10 cellular contexts compared by ENCODE assay signal in the genomic region with DNA sequence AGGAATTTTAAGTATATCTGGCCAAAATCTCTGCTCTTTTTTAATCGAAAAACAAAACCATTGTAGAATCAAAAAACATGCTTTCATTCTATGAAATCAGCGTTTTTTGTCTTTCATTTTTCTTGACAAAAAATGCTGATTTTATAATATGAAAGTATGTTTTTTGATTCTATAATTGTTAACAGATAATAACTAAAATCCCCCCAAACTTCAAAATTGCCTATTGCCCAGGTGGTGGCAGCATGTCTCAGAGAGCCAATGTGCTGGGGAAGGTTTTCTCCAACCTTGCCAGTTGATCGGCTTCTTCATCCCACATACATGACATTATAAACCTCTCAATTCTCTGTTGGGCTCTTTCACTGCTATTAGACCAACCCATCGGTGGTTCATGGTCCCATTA. TPM values are rescaled to one million over a fixed set of nuclear protein-coding genes. Genes with fewer than 3 reads are reported as not detected.
A peak's percentile ranks its signal among the peaks of the same experiment; 100 is the strongest.
DNase-seq lines count a peak whose midpoint lies in the region; ATAC-seq and TF ChIP-seq lines count a peak whose summit lies in the region.
"Had no signal": no experiment of that assay in that cellular context is flagged by ENCODE, and none has a peak within 500 bp of the region (broad histone marks: within the 10 kb centered on the region; RNA-seq: fewer than 3 reads in every experiment).

No MANE protein-coding gene starts in this region.

- DNase-seq in NCI-H2171 treated with DMSO at 0.1 percent for 48 hours (lab: John Stamatoyannopoulos, UW) (peak; percentile 0), NCI-H2171 (lab: John Stamatoyannopoulos, UW) (no peak), NCI-H1694 (lab: John Stamatoyannopoulos, UW) (peak; percentile 16), epithelial cell of esophagus (ENCODE audit: low read depth) (peak; percentile 56), pulmonary artery endothelial cell (ENCODE audit: low read depth, low spot score) (peak; percentile 33), left lobe of liver (ENCODE audit: low spot score) (no peak), NCI-H526 treated with DMSO at 0.1 percent for 48 hours (lab: John Stamatoyannopoulos, UW) (no peak)
- DNase-seq: cerebellar nuclear complex, NCI-H2029 treated with DMSO at 0.1 percent for 48 hours had no signal

- H3K4me3 ChIP-seq in epithelial cell of esophagus (ENCODE audit: low read length), result no peak overlapping the region

- TF ChIP-seq CTCF in epithelial cell of esophagus (IDR thresholded peaks at IDR 0.05; ENCODE audit: insufficient read depth, low read depth, low read length, missing control alignments), result peak; percentile 61

- ATAC-seq in HG02981 (IDR thresholded peaks at IDR 0.05; ENCODE audit: unreplicated experiment), result no peak
- no peak for ATAC-seq in left lobe of liver

RNA-seq across cellular contexts. Expression of a gene that starts 5.1 kb away (rescaled TPM):
- total RNA-seq in pulmonary artery endothelial cell, result 80.8 and 82.9 TPM in 2 replicates
- total RNA-seq in left lobe of liver, result 26.7 TPM

Comparison
In these comparisons a context has a peak if more than half of its experiments do, and no peak if none do; other contexts are left out.
1. DNase-seq: peak in NCI-H2171 treated with DMSO at 0.1 percent for 48 hours (single experiment), NCI-H1694 (single experiment), epithelial cell of esophagus (single experiment) and pulmonary artery endothelial cell (single experiment); none in NCI-H2171 (single experiment), left lobe of liver (single experiment) and NCI-H526 treated with DMSO at 0.1 percent for 48 hours (single experiment).